ENCODE assay signal across 8 cellular contexts in the genomic region with DNA sequence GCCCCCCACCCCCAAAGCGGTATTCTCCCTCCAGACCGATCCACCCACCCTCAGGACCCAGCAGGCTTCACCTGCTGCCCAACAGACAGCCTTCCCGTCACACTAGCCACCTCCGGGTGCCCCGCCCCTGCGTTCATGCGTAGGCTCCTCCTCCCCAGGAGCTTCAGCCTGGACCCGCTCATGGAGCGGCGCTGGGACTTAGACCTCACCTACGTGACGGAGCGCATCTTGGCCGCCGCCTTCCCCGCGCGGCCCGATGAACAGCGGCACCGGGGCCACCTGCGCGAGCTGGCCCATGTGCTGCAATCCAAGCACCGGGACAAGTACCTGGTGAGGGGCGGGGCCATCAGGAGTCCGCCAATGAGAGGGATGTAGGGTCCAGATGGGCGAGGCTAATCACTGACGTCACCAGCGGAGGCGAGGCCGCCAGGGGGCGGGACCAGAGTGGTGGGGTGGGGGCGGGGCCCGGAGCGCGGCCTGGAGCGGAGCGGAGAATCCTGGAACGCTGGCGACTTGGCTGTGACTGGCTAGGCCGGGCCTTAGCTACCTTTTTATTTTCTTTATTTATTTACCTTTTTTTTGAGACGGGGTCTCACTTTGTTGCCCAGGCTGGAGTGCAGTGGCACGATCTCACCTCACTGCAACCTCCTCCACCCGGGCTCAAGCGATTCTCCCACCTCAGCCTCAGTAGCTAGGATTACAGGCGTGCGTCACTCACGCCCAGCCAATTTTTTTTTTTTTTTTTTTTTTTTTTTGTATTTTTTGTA. TPM values are rescaled to one million over a fixed set of nuclear protein-coding genes. Genes with fewer than 3 reads are reported as not detected.
DNase-seq lines count a peak whose midpoint lies in the region; ATAC-seq lines count a peak whose summit lies in the region.

No MANE protein-coding gene starts in this region.

- no peaks in the 10 kb centered on the region for H3K27me3 ChIP-seq in mucosa of stomach (ENCODE audit: control insufficient read depth, insufficient read depth, low read length)

- H3K9me3 Mint-ChIP-seq in activated T-cell treated with anti-CD3 and anti-CD28 coated beads, Interleukin-2, amount 50 U/mL, for 24 hours: no peaks in the 10 kb centered on the region

- H3K9ac ChIP-seq in mucosa of stomach (ENCODE audit: low read length): peak overlapping the region; percentile 61

- peak; percentile 88 for ATAC-seq in GM19467 (IDR thresholded peaks at IDR 0.05; ENCODE audit: unreplicated experiment)
- ATAC-seq in esophagus mucosa: peak; percentile 91

- no peaks in the 10 kb centered on the region for H3K27me3 Mint-ChIP-seq in activated T-cell treated with anti-CD3 and anti-CD28 coated beads, Interleukin-2, amount 50 U/mL, for 24 hours

- H3K4me1 ChIP-seq in mucosa of stomach (ENCODE audit: control insufficient read depth, insufficient read depth, low read length): peaks cover 46% of the 10 kb centered on the region

- peak; percentile 73 for DNase-seq in CMK (ENCODE audit: low read depth)
- peak in 74 of 76 experiments; percentile 41 to 93 (median 84) for DNase-seq in HUDEP-2 (lab: John Stamatoyannopoulos, UW; ENCODE audit: unreplicated experiment in 76 of 76)
- peak; percentile 88 for DNase-seq in NOMO-1 treated with dmso at 0.1 percent for 144 hours (lab: John Stamatoyannopoulos, UW; ENCODE audit: unreplicated experiment)
- DNase-seq in activated T-cell treated with anti-CD3 and anti-CD28 coated beads, Interleukin-2, amount 50 U/mL, for 24 hours: peak; percentile 95
- peak; percentile 96 for DNase-seq in stimulated activated CD8-positive, alpha-beta memory T cell treated with anti-CD3 and anti-CD28 coated beads, Interleukin-4, amount 100 ng/mL, for 48 hours

- H3K4me3 Mint-ChIP-seq in activated T-cell treated with anti-CD3 and anti-CD28 coated beads, Interleukin-2, amount 50 U/mL, for 24 hours: peak overlapping the region; percentile 93

- H3K4me3 ChIP-seq in mucosa of stomach (ENCODE audit: low read length): peak overlapping the region; percentile 85

- peaks cover 14% of the 10 kb centered on the region for H3K4me1 Mint-ChIP-seq in activated T-cell treated with anti-CD3 and anti-CD28 coated beads, Interleukin-2, amount 50 U/mL, for 24 hours (ENCODE audit: low read depth)

- H3K27ac Mint-ChIP-seq in activated T-cell treated with anti-CD3 and anti-CD28 coated beads, Interleukin-2, amount 50 U/mL, for 24 hours: peak overlapping the region; percentile 97

- H3K36me3 ChIP-seq in mucosa of stomach (ENCODE audit: control insufficient read depth, insufficient read depth, low read length): no peaks in the 10 kb centered on the region

- no peaks in the 10 kb centered on the region for H3K9me3 ChIP-seq in mucosa of stomach (ENCODE audit: control insufficient read depth, low read length)

- peaks cover 3% of the 10 kb centered on the region for H3K36me3 Mint-ChIP-seq in activated T-cell treated with anti-CD3 and anti-CD28 coated beads, Interleukin-2, amount 50 U/mL, for 24 hours (ENCODE audit: low read depth)

RNA-seq across cellular contexts. Expression of gene TNS2, which starts 4.4 kb away (rescaled TPM):
- total RNA-seq in esophagus mucosa: 10.6 TPM

RNA-seq across cellular contexts. Expression of gene SPRYD3, which starts 24.9 kb away (rescaled TPM):
- 29.3 TPM for total RNA-seq in esophagus mucosa

RNA-seq across cellular contexts. Expression of gene IGFBP6, which starts 43.2 kb away (rescaled TPM):
- total RNA-seq in esophagus mucosa: 50.5 TPM

RNA-seq across cellular contexts. Expression of gene EIF4B, which starts 48.0 kb away (rescaled TPM):
- total RNA-seq in esophagus mucosa: 344 TPM

RNA-seq across cellular contexts. Expression of gene SOAT2, which starts 49.0 kb away (rescaled TPM):
- total RNA-seq in esophagus mucosa: not detected

Comparison
In these comparisons a context has a peak if more than half of its experiments do, and no peak if none do; other contexts are left out.
1. Peak in every context shown above with its lines: DNase-seq, ATAC-seq and H3K4me3 ChIP-seq.